8 cellular contexts compared by ENCODE assay signal in genomic region chr20:3846740-3847418, GRCh38. TPM values are rescaled to one million over a fixed set of nuclear protein-coding genes. Genes with fewer than 3 reads are reported as not detected.
A peak's percentile ranks its signal among the peaks of the same experiment; 100 is the strongest.
DNase-seq lines count a peak whose midpoint lies in the region; ATAC-seq, FAIRE-seq and TF ChIP-seq lines count a peak whose summit lies in the region.

Gene MAVS, plus strand, starts transcription at chr20:3846834. Its CDS starts 7,791 bp downstream, at chr20:3854625.

- no peaks in the 10 kb centered on the region for H3K9me3 ChIP-seq in ES-I3 (ENCODE audit: control insufficient read depth, insufficient read depth, low read length)
- H3K9me3 ChIP-seq in neuron (ENCODE audit: low read length): no peaks in the 10 kb centered on the region

- H3K27me3 ChIP-seq in foreskin keratinocyte (no peaks in the 10 kb centered on the region), neuron (ENCODE audit: insufficient read depth, low read length) (no peaks in the 10 kb centered on the region)

- no peak for FAIRE-seq in H54 (lab: Jason Lieb, UNC)

- no peaks in the 10 kb centered on the region for H3K4me1 ChIP-seq in ES-I3 (ENCODE audit: insufficient read depth, low read length)
- peaks cover 7% of the 10 kb centered on the region for H3K4me1 ChIP-seq in foreskin keratinocyte
- peaks cover 10% of the 10 kb centered on the region for H3K4me1 ChIP-seq in neuron (ENCODE audit: insufficient read depth, low read length)

- H3K27ac ChIP-seq in foreskin keratinocyte: peak within 1 kb of the TSS; percentile 48

- peak; percentile 81 for DNase-seq in H54 (ENCODE audit: insufficient read length, low spot score)
- DNase-seq in M059J (ENCODE audit: low read depth): peak; percentile 88
- peak; percentile 80 for DNase-seq in SK-MEL-5 (ENCODE audit: low read depth, low spot score)
- peak; percentile 49 to 84 (median 64) for DNase-seq in activated naive CD4-positive, alpha-beta T cell (lab: John Stamatoyannopoulos, UW)
- DNase-seq in foreskin keratinocyte: peak in 1 of 2 donors; percentile 34
- DNase-seq in stromal cell of bone marrow (ENCODE audit: low read depth): peak; percentile 53

- peak within 1 kb of the TSS; percentile 96 for H2AFZ ChIP-seq in neuron (ENCODE audit: low read depth, low read length)

- peak within 1 kb of the TSS; percentile 87 for H3K4me3 ChIP-seq in neuron (ENCODE audit: low read length)

- TF ChIP-seq CTCF in foreskin keratinocyte (conservative IDR thresholded peaks at IDR 0.05): no peak

- peak within 1 kb of the TSS; percentile 94 for H3K9ac ChIP-seq in ES-I3 (ENCODE audit: low read depth, low read length)

- H3K36me3 ChIP-seq in ES-I3 (ENCODE audit: insufficient read depth, low read length): no peaks in the 10 kb centered on the region
- no peaks in the 10 kb centered on the region for H3K36me3 ChIP-seq in neuron (ENCODE audit: insufficient read depth, low read length)

- ATAC-seq in foreskin keratinocyte: peak; percentile 84

- TF ChIP-seq POLR2A in H54 (IDR thresholded peaks at IDR 0.05; ENCODE audit: low read depth, low read length): peak; percentile 62; the same call in 1 of the 2 replicates

- in situ Hi-C loops in SK-MEL-5 (cut with HindIII; ENCODE audit: low pct_unique_long_range_greater_than_20kb, low sequenced_read_pairs): no loop called here

RNA-seq across cellular contexts. Expression of gene MAVS, which starts in this region (rescaled TPM):
- total RNA-seq in M059J (2014; rRNA removed; shearing (Covaris generic)): 20.8 and 39.5 TPM in 2 replicates
- 23.9 and 27.0 TPM in 2 replicates for total RNA-seq in SK-MEL-5 (2014; rRNA removed; shearing (Covaris generic))
- polyA plus RNA-seq in SK-MEL-5 (2015; cell fraction: cytosol; rRNA removed): 31.1 and 38.2 TPM in 2 replicates
- 40.3 and 41.9 TPM in 2 replicates for polyA plus RNA-seq in SK-MEL-5 (2015; cell fraction: nucleus; rRNA removed)
- total RNA-seq in foreskin keratinocyte: 20.4 and 22.0 TPM in 2 replicates
- 8.0 and 8.4 TPM in 2 replicates for polyA plus RNA-seq in foreskin keratinocyte
